ENCODE assay signal across 8 cellular contexts in genomic region chr2:27663463-27664244, GRCh38. TPM values are rescaled to one million over a fixed set of nuclear protein-coding genes. Genes with fewer than 3 reads are reported as not detected.
DNase-seq lines count a peak whose midpoint lies in the region; ATAC-seq and TF ChIP-seq lines count a peak whose summit lies in the region.

A gene with protein sequence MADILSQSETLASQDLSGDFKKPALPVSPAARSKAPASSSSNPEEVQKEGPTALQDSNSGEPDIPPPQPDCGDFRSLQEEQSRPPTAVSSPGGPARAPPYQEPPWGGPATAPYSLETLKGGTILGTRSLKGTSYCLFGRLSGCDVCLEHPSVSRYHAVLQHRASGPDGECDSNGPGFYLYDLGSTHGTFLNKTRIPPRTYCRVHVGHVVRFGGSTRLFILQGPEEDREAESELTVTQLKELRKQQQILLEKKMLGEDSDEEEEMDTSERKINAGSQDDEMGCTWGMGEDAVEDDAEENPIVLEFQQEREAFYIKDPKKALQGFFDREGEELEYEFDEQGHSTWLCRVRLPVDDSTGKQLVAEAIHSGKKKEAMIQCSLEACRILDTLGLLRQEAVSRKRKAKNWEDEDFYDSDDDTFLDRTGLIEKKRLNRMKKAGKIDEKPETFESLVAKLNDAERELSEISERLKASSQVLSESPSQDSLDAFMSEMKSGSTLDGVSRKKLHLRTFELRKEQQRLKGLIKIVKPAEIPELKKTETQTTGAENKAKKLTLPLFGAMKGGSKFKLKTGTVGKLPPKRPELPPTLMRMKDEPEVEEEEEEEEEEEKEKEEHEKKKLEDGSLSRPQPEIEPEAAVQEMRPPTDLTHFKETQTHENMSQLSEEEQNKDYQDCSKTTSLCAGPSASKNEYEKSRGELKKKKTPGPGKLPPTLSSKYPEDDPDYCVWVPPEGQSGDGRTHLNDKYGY (plus strand): TSS chr2:27663889. CDS start chr2:27663915, 26 bp downstream.
SUPT7L (minus strand) TSS chr2:27663614; CDS start chr2:27662192, 1,422 bp downstream.

- peak within 1 kb of the TSS; percentile 81 for H3K18ac ChIP-seq in trophoblast cell (ENCODE audit: low read length)

- peak within 1 kb of the TSS; percentile 91 for H3K4me3 ChIP-seq in adipocyte (ENCODE audit: low read length)
- H3K4me3 ChIP-seq in trophoblast cell (ENCODE audit: low read depth, low read length), result peak within 1 kb of the TSS; percentile 87
- H3K4me3 ChIP-seq in tibial nerve, result peak within 1 kb of the TSS; percentile 54 to 92 (median 79)

- peaks cover 32% of the 10 kb centered on the region for H3K4me1 ChIP-seq in adipocyte (ENCODE audit: control insufficient read depth, insufficient read depth, low read length)
- peaks cover 9 to 14% of the 10 kb centered on the region in 2 experiments for H3K4me1 ChIP-seq in trophoblast cell (ENCODE audit: control insufficient read depth in 1 of 2, insufficient read depth in 2 of 2, low read length in 2 of 2)
- H3K4me1 ChIP-seq in tibial nerve, result peaks cover 0 to 50% (median 23%) of the 10 kb centered on the region in 4 donors

- peak; percentile 74 for DNase-seq in GM04504 (ENCODE audit: low read depth)
- peak; percentile 83 for DNase-seq in NCI-H128 (lab: John Stamatoyannopoulos, UW; ENCODE audit: unreplicated experiment)
- peak; percentile 93 to 94 for DNase-seq in SW 1271 (lab: John Stamatoyannopoulos, UW)
- DNase-seq in adipocyte (ENCODE audit: low read depth), result peak; percentile 94
- peak; percentile 88 for DNase-seq in cardiac septum (ENCODE audit: low spot score)
- peak; percentile 84 to 87 for DNase-seq in trophoblast cell
- DNase-seq in tibial nerve (ENCODE audit: low spot score in 2 of 2), result peak; percentile 29 to 69

- peaks cover 12% of the 10 kb centered on the region for H3K79me2 ChIP-seq in trophoblast cell (ENCODE audit: control insufficient read depth, insufficient read depth, low read length, poor library complexity)

- no peaks in the 10 kb centered on the region for H3K9me3 ChIP-seq in adipocyte (ENCODE audit: control insufficient read depth, low read length)
- H3K9me3 ChIP-seq in trophoblast cell (ENCODE audit: insufficient read depth, low read depth, low read length), result no peaks in the 10 kb centered on the region
- H3K9me3 ChIP-seq in tibial nerve, result no peaks in the 10 kb centered on the region

- peak within 1 kb of the TSS; percentile 68 for H3K4ac ChIP-seq in trophoblast cell (ENCODE audit: low read depth, low read length)

- no peak for TF ChIP-seq POLR2A in tibial nerve (IDR thresholded peaks at IDR 0.05)

- H3K36me3 ChIP-seq in adipocyte (ENCODE audit: control insufficient read depth, insufficient read depth, low read length, severe bottlenecking), result peaks cover 50% of the 10 kb centered on the region
- H3K36me3 ChIP-seq in trophoblast cell (ENCODE audit: control insufficient read depth in 1 of 2, insufficient read depth in 2 of 2, low read length in 2 of 2), result peaks cover 11 to 15% of the 10 kb centered on the region in 2 experiments
- H3K36me3 ChIP-seq in tibial nerve, result peaks cover 0 to 53% (median 20%) of the 10 kb centered on the region in 3 donors

- H2BK5ac ChIP-seq in trophoblast cell (ENCODE audit: low read depth, low read length, poor library complexity), result peak within 1 kb of the TSS; percentile 54

- peak within 1 kb of the TSS; percentile 95 for H3K4me2 ChIP-seq in trophoblast cell (ENCODE audit: low read length)

- peak within 1 kb of the TSS; percentile 44 for H2BK120ac ChIP-seq in trophoblast cell (ENCODE audit: insufficient read depth, low read length, poor library complexity)

- H3K79me1 ChIP-seq in trophoblast cell (ENCODE audit: low read length), result peaks cover 9% of the 10 kb centered on the region

- peak in 1 of 5 experiments; percentile 30 for TF ChIP-seq CTCF in tibial nerve (IDR thresholded peaks at IDR 0.05)

- intact Hi-C loops in cardiac septum (cut with DNase I), result loop anchor here (5.0 to 10.0 kb wide), 2 partner anchors 36 to 259 kb away; partner anchors contain the start of genes CCDC121, GPN1 and PPM1G

- H4K91ac ChIP-seq in trophoblast cell (ENCODE audit: low read depth, low read length), result peak within 1 kb of the TSS; percentile 73

- peak within 1 kb of the TSS; percentile 96 for H4K8ac ChIP-seq in trophoblast cell (ENCODE audit: low read depth, low read length)

- H4K12ac ChIP-seq in trophoblast cell (ENCODE audit: low read depth, low read length), result peak within 1 kb of the TSS; percentile 50

- H2BK12ac ChIP-seq in trophoblast cell (ENCODE audit: low read length), result no peak within 1 kb of the TSS

- H3K27me3 ChIP-seq in adipocyte (replicated peaks; ENCODE audit: control insufficient read depth, insufficient read depth, low read length), result no peaks in the 10 kb centered on the region
- no peaks in the 10 kb centered on the region for H3K27me3 ChIP-seq in trophoblast cell (ENCODE audit: insufficient read depth, low read length)
- H3K27me3 ChIP-seq in tibial nerve, result no peaks in the 10 kb centered on the region

- peak within 1 kb of the TSS; percentile 77 for H3K27ac ChIP-seq in trophoblast cell (ENCODE audit: low read depth, low read length)
- peak within 1 kb of the TSS; percentile 81 to 92 (median 88) for H3K27ac ChIP-seq in tibial nerve

- TF ChIP-seq EP300 in tibial nerve (IDR thresholded peaks at IDR 0.05), result peak; percentile 50 to 96

- H2AFZ ChIP-seq in trophoblast cell (ENCODE audit: insufficient read depth, low read length, poor library complexity), result peak within 1 kb of the TSS; percentile 98

- no peak within 1 kb of the TSS for H3K23ac ChIP-seq in trophoblast cell (ENCODE audit: low read length)

- WGBS in trophoblast cell (ENCODE audit: extremely low coverage, insufficient coverage, insufficient read length), result no CpG with 5 or more reads among the region's 48 CpGs
- WGBS in tibial nerve, 2 donors, result 0% methylated on average over 40 to 44 of the region's 48 CpGs

- H3K9ac ChIP-seq in adipocyte (ENCODE audit: low read length) (peak within 1 kb of the TSS; percentile 92), trophoblast cell (ENCODE audit: low read length) (peak within 1 kb of the TSS; percentile 92)

- H3K14ac ChIP-seq in trophoblast cell (ENCODE audit: low read length), result peak within 1 kb of the TSS; percentile 89

- H2AK5ac ChIP-seq in trophoblast cell (ENCODE audit: low read length), result peak within 1 kb of the TSS; percentile 63

- ATAC-seq in HG02623 (IDR thresholded peaks at IDR 0.05; ENCODE audit: unreplicated experiment), result peak; percentile 68

RNA-seq across cellular contexts. Expression of the first gene that starts in this region (rescaled TPM):
- total RNA-seq in cardiac septum, result 23.4 TPM
- polyA plus RNA-seq in trophoblast cell (2013), result 22.4 and 23.3 TPM in 2 replicates
- 10 to 100 TPM; 22.9 to 31.2 (median 28.6) TPM for total RNA-seq in tibial nerve

RNA-seq across cellular contexts. Expression of gene SUPT7L, which starts in this region (rescaled TPM):
- 25.4 TPM for total RNA-seq in cardiac septum
- 28.1 and 28.7 TPM in 2 replicates for polyA plus RNA-seq in trophoblast cell (2013)
- 10 to 100 TPM; 30.2 to 36.3 (median 33.8) TPM for total RNA-seq in tibial nerve

Comparison
In these comparisons a context has a peak if more than half of its experiments do, and no peak if none do; other contexts are left out.
1. Peak in every context shown above with its lines: DNase-seq, ATAC-seq, H3K4me3 ChIP-seq and H3K27ac ChIP-seq.